ENCODE assay signal across 1 cellular context in genomic region chr1:245388687-245389086, GRCh38.
TF ChIP-seq lines count a peak whose summit lies in the region.

No MANE protein-coding gene starts in this region.

TF ChIP-seq in GM23338, 12 proteins besides CTCF, POLR2A, EP300 and RAD21:
- TF ChIP-seq ZNF462 (CRISPR knock-in tag; IDR thresholded peaks at IDR 0.05) (no peak), EZH2phosphoT487 (IDR thresholded peaks at IDR 0.05; ENCODE audit: unreplicated experiment) (no peak), CREB1 (CRISPR knock-in tag; IDR thresholded peaks at IDR 0.05; ENCODE audit: low read depth) (no peak), ZNF114 (CRISPR knock-in tag; IDR thresholded peaks at IDR 0.05) (no peak)
